Comparison of ENCODE assay signal across 8 cellular contexts in the genomic region with DNA sequence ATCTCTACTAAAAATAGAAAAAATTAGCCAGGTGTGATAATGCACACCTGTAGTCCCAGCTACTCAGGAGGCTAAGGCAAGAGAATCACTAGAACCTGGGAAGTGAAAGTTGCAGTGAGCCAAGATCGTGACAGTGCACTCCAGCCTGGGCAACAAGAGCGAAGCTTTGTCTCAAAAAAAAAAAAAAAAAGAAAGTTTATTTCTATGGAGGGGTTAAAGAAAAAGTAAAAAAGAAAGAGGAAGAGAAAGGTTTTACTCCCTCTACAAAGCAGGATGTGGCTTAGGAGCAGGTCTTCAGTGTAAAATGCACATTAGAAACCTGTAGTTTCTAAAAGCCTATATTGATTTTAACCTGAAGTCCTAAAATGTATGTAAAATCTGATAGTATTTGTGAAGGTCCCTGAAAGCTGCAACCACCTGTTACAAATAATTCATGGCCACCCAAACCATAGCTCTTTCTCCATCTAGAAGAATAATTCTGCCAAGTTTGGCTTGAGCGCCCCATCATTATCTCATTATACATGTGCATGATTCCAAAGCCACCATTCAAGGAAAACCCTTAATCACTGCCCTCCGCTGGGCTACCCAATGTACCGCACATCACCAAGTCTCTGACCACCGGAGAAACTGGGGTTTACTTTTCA. TPM values are rescaled to one million over a fixed set of nuclear protein-coding genes. Genes with fewer than 3 reads are reported as not detected.
DNase-seq lines count a peak whose midpoint lies in the region; ATAC-seq and TF ChIP-seq lines count a peak whose summit lies in the region.

No MANE protein-coding gene starts in this region.

- in situ Hi-C loops in G401 (cut with HindIII; ENCODE audit: low sequenced_read_pairs): no loop called here

- ATAC-seq in HG02642 (IDR thresholded peaks at IDR 0.05; ENCODE audit: poor library complexity, unreplicated experiment): peak; percentile 28
- ATAC-seq in activated CD8-positive, alpha-beta T cell treated with anti-CD3 and anti-CD28 coated beads for 36 hours: no peak

- H3K36me3 Mint-ChIP-seq in activated CD8-positive, alpha-beta T cell treated with anti-CD3 and anti-CD28 coated beads for 36 hours (ENCODE audit: low read depth): peaks cover 64% of the 10 kb centered on the region

- H3K4me3 Mint-ChIP-seq in activated CD8-positive, alpha-beta T cell treated with anti-CD3 and anti-CD28 coated beads for 36 hours: peak overlapping the region; percentile 97

- peak; percentile 67 for DNase-seq in G401 (ENCODE audit: low spot score)
- DNase-seq in activated CD8-positive, alpha-beta T cell treated with anti-CD3 and anti-CD28 coated beads for 36 hours: peak; percentile 34
- no peak for DNase-seq in DMS79 (lab: John Stamatoyannopoulos, UW)
- DNase-seq in mucosa of gallbladder (ENCODE audit: low spot score): no peak
- no peak for DNase-seq in middle frontal gyrus (ENCODE audit: extremely low spot score, low spot score)
- no peak for DNase-seq in stimulated activated CD4-positive, alpha-beta T cell treated with anti-CD3 and anti-CD28 coated beads, Interleukin-12 subunit alpha, Interleukin-12 subunit beta, amount 100 ng/mL, for 4 hours

- no peaks in the 10 kb centered on the region for H3K27me3 ChIP-seq in muscle layer of colon (ENCODE audit: control insufficient read depth in 1 of 2, insufficient read depth in 2 of 2, low read length in 2 of 2)

- TF ChIP-seq CTCF in activated CD8-positive, alpha-beta T cell treated with anti-CD3 and anti-CD28 coated beads for 36 hours (IDR thresholded peaks at IDR 0.05): no peak

- H3K9me3 Mint-ChIP-seq in activated CD8-positive, alpha-beta T cell treated with anti-CD3 and anti-CD28 coated beads for 36 hours: no peaks in the 10 kb centered on the region

- peak overlapping the region; percentile 80 for H3K27ac ChIP-seq in muscle layer of colon (ENCODE audit: low read depth, low read length)

- H3K4me3 ChIP-seq in muscle layer of colon (ENCODE audit: low read depth in 1 of 2, low read length in 2 of 2): peak overlapping the region in 1 of 2 donors; percentile 29

- intact Hi-C loops in activated CD8-positive, alpha-beta T cell treated with anti-CD3 and anti-CD28 coated beads for 36 hours (cut with micrococcal nuclease): loop anchor here (2.0 to 5.0 kb wide), 3 partner anchors 47 to 153 kb away; no protein-coding TSS in a partner anchor

- H3K4me1 Mint-ChIP-seq in activated CD8-positive, alpha-beta T cell treated with anti-CD3 and anti-CD28 coated beads for 36 hours (ENCODE audit: low read depth): peaks cover 45% of the 10 kb centered on the region

- no peaks in the 10 kb centered on the region for H3K36me3 ChIP-seq in muscle layer of colon (ENCODE audit: insufficient read depth, low read length)

- no peak overlapping the region for H3K9ac ChIP-seq in muscle layer of colon (ENCODE audit: low read length)

- peak overlapping the region; percentile 100 for H3K27ac Mint-ChIP-seq in activated CD8-positive, alpha-beta T cell treated with anti-CD3 and anti-CD28 coated beads for 36 hours

- CTCF ChIA-PET in activated CD8-positive, alpha-beta T cell treated with anti-CD3 and anti-CD28 coated beads for 36 hours (lab: Charles Lee): interaction anchor here (0.9 to 2.6 kb wide), 17 partner anchors 9 to 200 kb away, joined by 3 to 18 read pairs (median 5); a partner anchor contains a TSS

- peaks cover 55% of the 10 kb centered on the region for H3K4me1 ChIP-seq in muscle layer of colon (ENCODE audit: insufficient read depth, low read length)

- no peaks in the 10 kb centered on the region for H3K27me3 Mint-ChIP-seq in activated CD8-positive, alpha-beta T cell treated with anti-CD3 and anti-CD28 coated beads for 36 hours

- POLR2A ChIA-PET in activated CD8-positive, alpha-beta T cell treated with anti-CD3 and anti-CD28 coated beads for 36 hours (lab: Charles Lee): interaction anchor here (0.6 to 10.1 kb wide), 23 partner anchors 9 to 204 kb away, joined by 3 to 110 read pairs (median 5); a partner anchor contains a TSS

- no peaks in the 10 kb centered on the region for H3K9me3 ChIP-seq in muscle layer of colon (ENCODE audit: low read length)

RNA-seq across cellular contexts. Expression of a gene that starts 3.4 kb away (rescaled TPM):
- 7.5 and 16.6 TPM in 2 replicates for total RNA-seq in G401 (2014; rRNA removed; shearing (Covaris generic))
- 100 to 1,000 TPM; 266 to 268 TPM for total RNA-seq in activated CD8-positive, alpha-beta T cell treated with anti-CD3 and anti-CD28 coated beads for 36 hours
- 66.4 TPM for total RNA-seq in mucosa of gallbladder

RNA-seq across cellular contexts. Expression of a gene that starts 14.1 kb away (rescaled TPM):
- 8.6 and 9.7 TPM in 2 replicates for total RNA-seq in G401 (2014; rRNA removed; shearing (Covaris generic))
- total RNA-seq in activated CD8-positive, alpha-beta T cell treated with anti-CD3 and anti-CD28 coated beads for 36 hours: 10 to 100 TPM; 18.2 to 19.0 TPM
- 39.6 TPM for total RNA-seq in mucosa of gallbladder

Comparison
In these comparisons a context has a peak if more than half of its experiments do, and no peak if none do; other contexts are left out.
1. DNase-seq: peak in G401 (single experiment) and activated CD8-positive, alpha-beta T cell treated with anti-CD3 and anti-CD28 coated beads for 36 hours (single experiment); none in DMS79 (single experiment), mucosa of gallbladder (single experiment), middle frontal gyrus (single experiment) and stimulated activated CD4-positive, alpha-beta T cell treated with anti-CD3 and anti-CD28 coated beads, Interleukin-12 subunit alpha, Interleukin-12 subunit beta, amount 100 ng/mL, for 4 hours (single experiment).